8 cellular contexts compared by ENCODE assay signal in the genomic region with DNA sequence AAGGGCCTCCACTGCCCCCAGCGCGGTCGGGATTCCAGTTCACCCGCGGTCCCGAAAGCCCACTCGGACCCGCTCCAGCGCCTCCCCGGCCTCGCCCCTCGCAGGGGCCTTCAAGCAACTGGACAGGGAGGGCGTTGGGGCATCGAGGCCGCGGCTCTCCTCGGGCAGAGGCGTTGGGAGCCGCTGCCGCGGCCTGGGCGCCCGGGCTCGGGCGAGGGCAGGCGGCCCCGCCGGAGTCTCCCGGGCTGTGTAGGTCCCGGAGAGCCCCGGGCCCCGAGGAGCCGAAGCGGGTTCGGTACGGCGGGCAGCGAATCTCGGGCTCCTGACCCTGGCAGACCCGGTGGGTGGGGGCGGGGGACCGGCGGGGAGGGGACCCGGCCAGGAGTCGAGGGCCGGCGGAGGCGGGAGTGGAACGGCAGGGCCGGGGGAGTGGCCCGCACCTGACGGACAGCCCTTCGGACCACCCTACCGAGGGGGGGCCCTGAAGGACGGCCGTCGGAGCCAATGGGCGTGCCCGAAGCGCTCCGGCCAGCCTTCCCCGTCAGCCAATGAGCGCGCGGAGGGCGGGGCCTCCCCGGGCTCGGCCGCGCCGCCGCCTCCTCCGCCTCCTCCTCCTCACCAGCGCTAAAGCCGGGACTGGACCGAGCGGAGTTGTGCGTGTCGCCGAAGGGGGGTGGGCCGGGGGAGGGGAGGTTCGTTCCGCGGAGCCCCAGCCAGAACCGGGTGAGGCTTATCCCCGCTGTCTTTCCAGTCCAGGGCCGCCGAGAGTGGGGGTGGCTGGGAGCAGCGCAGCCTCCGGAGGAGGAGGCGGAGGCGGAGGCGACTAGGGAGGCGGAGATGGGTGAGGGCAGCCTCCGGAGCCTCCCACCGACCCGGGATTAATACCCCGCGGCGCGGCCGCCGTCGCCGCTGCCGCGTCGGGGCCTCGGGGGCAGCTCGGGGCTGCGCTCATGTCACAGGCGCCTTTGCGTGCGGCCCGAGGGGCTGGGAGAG. TPM values are rescaled to one million over a fixed set of nuclear protein-coding genes. Genes with fewer than 3 reads are reported as not detected.
A peak's percentile ranks its signal among the peaks of the same experiment; 100 is the strongest.
DNase-seq lines count a peak whose midpoint lies in the region; ATAC-seq, FAIRE-seq and TF ChIP-seq lines count a peak whose summit lies in the region.

A gene (plus strand): TSS at position 609 of the 993 bp plus-strand sequence. CDS start 34,346 bp downstream, outside the sequence.

- ATAC-seq in HG02571 (IDR thresholded peaks at IDR 0.05; ENCODE audit: unreplicated experiment), result peak; percentile 83

- H4K8ac ChIP-seq in neuronal stem cell (ENCODE audit: low read depth, low read length), result peak within 1 kb of the TSS; percentile 86

- H3K4me1 Mint-ChIP-seq in activated naive CD4-positive, alpha-beta T cell treated with anti-CD3 and anti-CD28 coated beads for 36 hours (ENCODE audit: low read depth), result peaks cover 30% of the 10 kb centered on the region

- H3K27ac ChIP-seq in neuronal stem cell (replicated peaks; ENCODE audit: low read length) (peak within 1 kb of the TSS; percentile 98), subcutaneous abdominal adipose tissue (ENCODE audit: low read depth, low read length) (peak within 1 kb of the TSS; percentile 89)

- no CpG with 5 or more reads among the region's 115 CpGs for whole genome bisulfite sequencing in neuronal stem cell (ENCODE audit: extremely low coverage in 2 of 2, insufficient read length in 2 of 2, insufficient replicate concordance in 1 of 2), 2 donors

- no peaks in the 10 kb centered on the region for H3K27me3 ChIP-seq in neuronal stem cell (ENCODE audit: control insufficient read depth in 3 of 3, insufficient read depth in 3 of 3, low read depth in 1 of 3, low read length in 3 of 3)
- no peaks in the 10 kb centered on the region for H3K27me3 ChIP-seq in subcutaneous abdominal adipose tissue (ENCODE audit: control insufficient read depth in 5 of 5, insufficient read depth in 4 of 5, low read length in 5 of 5)

- FAIRE-seq in frontal cortex (lab: Jason Lieb, UNC), result no peak

- intact Hi-C loops in activated naive CD4-positive, alpha-beta T cell treated with anti-CD3 and anti-CD28 coated beads for 36 hours (cut with micrococcal nuclease), result loop anchor here (1.0 to 5.0 kb wide), 5 partner anchors 94 to 1644 kb away; a partner anchor contains a TSS

- peak within 1 kb of the TSS; percentile 72 for H4K91ac ChIP-seq in neuronal stem cell (ENCODE audit: low read depth, low read length, poor library complexity)

- H2BK120ac ChIP-seq in neuronal stem cell (ENCODE audit: low read depth, low read length), result peak within 1 kb of the TSS; percentile 91

- H2BK12ac ChIP-seq in neuronal stem cell (ENCODE audit: low read length), result peak within 1 kb of the TSS; percentile 73

- H3K27me3 Mint-ChIP-seq in activated naive CD4-positive, alpha-beta T cell treated with anti-CD3 and anti-CD28 coated beads for 36 hours (ENCODE audit: low read depth), result no peaks in the 10 kb centered on the region

- no peak for TF ChIP-seq CTCF in NB4 (IDR thresholded peaks at IDR 0.05; ENCODE audit: low read depth, low read length)

- peak; percentile 96 for DNase-seq in GM04504 (ENCODE audit: low read depth)
- peak; percentile 98 for DNase-seq in NB4 (ENCODE audit: low read depth)
- peak; percentile 94 for DNase-seq in SK-N-DZ (ENCODE audit: low spot score)
- DNase-seq in activated naive CD4-positive, alpha-beta T cell treated with anti-CD3 and anti-CD28 coated beads for 36 hours, result peak; percentile 98
- DNase-seq in frontal cortex (ENCODE audit: low spot score in 2 of 2), result peak; percentile 97 to 99
- DNase-seq in neuronal stem cell (ENCODE audit: low spot score), result peak; percentile 97

- H2BK15ac ChIP-seq in neuronal stem cell (ENCODE audit: low read length), result peak within 1 kb of the TSS; percentile 75

- peak within 1 kb of the TSS; percentile 98 for H3K18ac ChIP-seq in neuronal stem cell (ENCODE audit: low read length)

- H3K9me3 ChIP-seq in neuronal stem cell (replicated peaks in 1 of 2; ENCODE audit: control insufficient read depth in 2 of 2, insufficient read depth in 1 of 2, low read depth in 1 of 2, low read length in 2 of 2) (no peaks in the 10 kb centered on the region), subcutaneous abdominal adipose tissue (ENCODE audit: control insufficient read depth in 5 of 5, low read length in 5 of 5) (no peaks in the 10 kb centered on the region)

- no peaks in the 10 kb centered on the region for H3K9me3 Mint-ChIP-seq in activated naive CD4-positive, alpha-beta T cell treated with anti-CD3 and anti-CD28 coated beads for 36 hours

- peak within 1 kb of the TSS; percentile 94 for H3K14ac ChIP-seq in neuronal stem cell (ENCODE audit: low read length)

- peak within 1 kb of the TSS; percentile 98 for H2BK5ac ChIP-seq in neuronal stem cell (ENCODE audit: low read length)

- H3K4me3 ChIP-seq in NB4 (ENCODE audit: low read depth, low read length) (peak within 1 kb of the TSS; percentile 86), neuronal stem cell (ENCODE audit: low read length in 2 of 2) (peak within 1 kb of the TSS; percentile 81 to 94), subcutaneous abdominal adipose tissue (ENCODE audit: low read depth in 1 of 5, low read length in 5 of 5) (peak within 1 kb of the TSS; percentile 86 to 96 (median 94))

- H3K23ac ChIP-seq in neuronal stem cell (ENCODE audit: low read depth, low read length, poor library complexity), result peak within 1 kb of the TSS; percentile 91

- H3K4me3 Mint-ChIP-seq in activated naive CD4-positive, alpha-beta T cell treated with anti-CD3 and anti-CD28 coated beads for 36 hours, result peak within 1 kb of the TSS; percentile 95

- H3K9ac ChIP-seq in neuronal stem cell (ENCODE audit: low read depth, low read length, poor library complexity) (peak within 1 kb of the TSS; percentile 98), subcutaneous abdominal adipose tissue (ENCODE audit: low read length in 5 of 5) (peak within 1 kb of the TSS; percentile 59 to 93 (median 77))

- H3K4me2 ChIP-seq in neuronal stem cell (ENCODE audit: insufficient read depth, low read length, poor library complexity, severe bottlenecking), result peak within 1 kb of the TSS; percentile 97

- H3K27ac Mint-ChIP-seq in activated naive CD4-positive, alpha-beta T cell treated with anti-CD3 and anti-CD28 coated beads for 36 hours, result peak within 1 kb of the TSS; percentile 96

- H3K36me3 ChIP-seq in neuronal stem cell (replicated peaks in 1 of 2; ENCODE audit: control insufficient read depth in 2 of 2, insufficient read depth in 2 of 2, low read length in 2 of 2) (peaks cover 0 to 30% of the 10 kb centered on the region in 2 donors), subcutaneous abdominal adipose tissue (ENCODE audit: control insufficient read depth in 5 of 5, insufficient read depth in 5 of 5, low read length in 5 of 5) (peaks cover 0 to 6% (median 2%) of the 10 kb centered on the region in 5 donors)

- H2AK5ac ChIP-seq in neuronal stem cell (ENCODE audit: low read depth, low read length), result peak within 1 kb of the TSS; percentile 99

- peaks cover 2% of the 10 kb centered on the region for H3K36me3 Mint-ChIP-seq in activated naive CD4-positive, alpha-beta T cell treated with anti-CD3 and anti-CD28 coated beads for 36 hours (ENCODE audit: low read depth)

- H3K4me1 ChIP-seq in neuronal stem cell (ENCODE audit: control insufficient read depth in 2 of 2, insufficient read depth in 1 of 2, low read depth in 1 of 2, low read length in 2 of 2), result peaks cover 0 to 7% of the 10 kb centered on the region in 2 donors
- peaks cover 8 to 38% (median 33%) of the 10 kb centered on the region in 5 donors for H3K4me1 ChIP-seq in subcutaneous abdominal adipose tissue (ENCODE audit: control insufficient read depth in 5 of 5, insufficient read depth in 5 of 5, low read length in 5 of 5)

- TF ChIP-seq POLR2A in NB4 (IDR thresholded peaks at IDR 0.05; ENCODE audit: extremely low read depth, insufficient read length), result peak; percentile 71

- CTCF ChIA-PET in activated naive CD4-positive, alpha-beta T cell treated with anti-CD3 and anti-CD28 coated beads for 36 hours (lab: Charles Lee), result interaction anchor here (0.6 kb wide), 2 partner anchors 31 to 48 kb away, joined by 3 read pairs; no protein-coding TSS in a partner anchor

- peak within 1 kb of the TSS; percentile 98 for H3K4ac ChIP-seq in neuronal stem cell (ENCODE audit: low read length)

- H3K79me1 ChIP-seq in neuronal stem cell (ENCODE audit: low read depth, low read length), result peaks cover 3% of the 10 kb centered on the region

- peak within 1 kb of the TSS; percentile 97 for H2AFZ ChIP-seq in neuronal stem cell (ENCODE audit: low read length)

RNA-seq across cellular contexts. Expression of the gene that starts here (rescaled TPM):
- polyA plus RNA-seq in SK-N-DZ (2014; cell fraction: cytosol; rRNA removed), result 45.2 and 48.9 TPM in 2 replicates
- 51.2 and 57.4 TPM in 2 replicates for polyA plus RNA-seq in SK-N-DZ (2014; cell fraction: nucleus; rRNA removed)
- total RNA-seq in activated naive CD4-positive, alpha-beta T cell treated with anti-CD3 and anti-CD28 coated beads for 36 hours, result 10 to 100 TPM; 38.9 to 42.9 TPM
- 180 TPM for total RNA-seq in frontal cortex
- 100 TPM for polyA plus RNA-seq in neuronal stem cell (2013, experiment 1 of 2)
- 107 TPM for polyA plus RNA-seq in neuronal stem cell (2013, experiment 2 of 2)

Comparison
In these comparisons a context has a peak if more than half of its experiments do, and no peak if none do; other contexts are left out.
1. Peak in every context shown above with its lines: DNase-seq, ATAC-seq, H3K4me3 ChIP-seq and H3K27ac ChIP-seq.